ENCODE assay signal across 39 cellular contexts in genomic region chr6:115190534-115190933, GRCh38.
"Had no signal": no experiment of that assay in that cellular context is flagged by ENCODE, and none has a peak within 500 bp of the region (broad histone marks: within the 10 kb centered on the region; RNA-seq: fewer than 3 reads in every experiment).

No MANE protein-coding gene starts in this region.

- H3K27me3 Mint-ChIP-seq: activated naive CD4-positive, alpha-beta T cell treated with anti-CD3 and anti-CD28 coated beads, Interleukin-2, amount 10 ng/mL, durations not matched to agents 7 days and 5 days; activated naive CD4-positive, alpha-beta T cell treated with anti-CD3 and anti-CD28 coated beads, Interleukin-2, amount 50 U/mL, for 24 hours; activated naive CD8-positive, alpha-beta T cell; activated naive CD8-positive, alpha-beta T cell treated with anti-CD3 and anti-CD28 coated beads for 36 hours; activated naive CD8-positive, alpha-beta T cell treated with anti-CD3 and anti-CD28 coated beads, Interleukin-2, amount 10 ng/mL, durations not matched to agents 7 days and 5 days; activated naive CD8-positive, alpha-beta T cell treated with anti-CD3 and anti-CD28 coated beads, Interleukin-2, amount 50 U/mL, for 24 hours; activated T-cell treated with anti-CD3 and anti-CD28 coated beads, Interleukin-2, amount 50 U/mL, for 24 hours; activated T-helper 17 cell treated with anti-CD3 and anti-CD28 coated beads, Interleukin-2, amount 50 U/mL, for 72 hours; central memory CD8-positive, alpha-beta T cell had no signal

- ATAC-seq: activated naive CD4-positive, alpha-beta T cell treated with anti-CD3 and anti-CD28 coated beads, Interleukin-2, amount 50 U/mL, for 72 hours; activated naive CD8-positive, alpha-beta T cell treated with anti-CD3 and anti-CD28 coated beads, Interleukin-2, amount 50 U/mL, for 24 hours; activated T-cell treated with anti-CD3 and anti-CD28 coated beads, Interleukin-2, amount 50 U/mL, for 4 hours; activated T-cell treated with anti-CD3 and anti-CD28 coated beads, Interleukin-2, amount 50 U/mL, for 72 hours; activated T-helper 17 cell treated with anti-CD3 and anti-CD28 coated beads, Interleukin-2, amount 50 U/mL, for 72 hours; body of pancreas had no signal

- DNase-seq: activated effector memory CD4-positive, alpha-beta T cell treated with anti-CD3 and anti-CD28 coated beads, Interleukin-2, amount 50 U/mL, for 16 hours; activated effector memory CD4-positive, alpha-beta T cell treated with Interleukin-2 at 50 U/mL for 16 hours; activated gamma-delta T cell; activated gamma-delta T cell treated with Interleukin-2 at 50 U/mL for 16 hours; activated naive CD4-positive, alpha-beta T cell; activated naive CD4-positive, alpha-beta T cell treated with anti-CD3 and anti-CD28 coated beads for 36 hours; activated naive CD4-positive, alpha-beta T cell treated with anti-CD3 and anti-CD28 coated beads, Interleukin-2, amount 10 ng/mL, durations not matched to agents 7 days and 5 days; activated naive CD4-positive, alpha-beta T cell treated with anti-CD3 and anti-CD28 coated beads, Interleukin-2, amount 50 U/mL, for 16 hours; activated naive CD4-positive, alpha-beta T cell treated with Interleukin-2 at 50 U/mL for 16 hours; activated naive CD8-positive, alpha-beta T cell treated with anti-CD3 and anti-CD28 coated beads for 36 hours; activated naive CD8-positive, alpha-beta T cell treated with anti-CD3 and anti-CD28 coated beads, Interleukin-2, amount 10 ng/mL, durations not matched to agents 7 days and 5 days; activated naive CD8-positive, alpha-beta T cell treated with anti-CD3 and anti-CD28 coated beads, Interleukin-2, amount 50 U/mL, for 24 hours; activated T-cell treated with anti-CD3 and anti-CD28 coated beads, Interleukin-2, amount 50 U/mL, for 1 hour; activated T-cell treated with anti-CD3 and anti-CD28 coated beads, Interleukin-2, amount 50 U/mL, for 24 hours; activated T-cell treated with anti-CD3 and anti-CD28 coated beads, Interleukin-2, amount 50 U/mL, for 4 hours; activated T-cell treated with anti-CD3 and anti-CD28 coated beads, Interleukin-2, amount 50 U/mL, for 48 hours; activated T-cell treated with anti-CD3 and anti-CD28 coated beads, Interleukin-2, amount 50 U/mL, for 72 hours; adrenal gland; amygdala; anterior cingulate cortex; aorta; body of pancreas; brain microvascular endothelial cell; caudate nucleus; central memory CD4-positive, alpha-beta T cell; cerebellar nuclear complex had no signal

- H3K27me3 ChIP-seq: adrenal gland, ascending aorta, body of pancreas, brain microvascular endothelial cell, breast epithelium, cardiac muscle cell had no signal

- H3K4me1 ChIP-seq: adrenal gland, ascending aorta, body of pancreas, breast epithelium had no signal

- H3K27ac Mint-ChIP-seq: activated naive CD4-positive, alpha-beta T cell treated with anti-CD3 and anti-CD28 coated beads for 36 hours; activated naive CD4-positive, alpha-beta T cell treated with anti-CD3 and anti-CD28 coated beads, Interleukin-2, amount 10 ng/mL, durations not matched to agents 7 days and 5 days; activated naive CD4-positive, alpha-beta T cell treated with anti-CD3 and anti-CD28 coated beads, Interleukin-2, amount 50 U/mL, for 24 hours; activated naive CD4-positive, alpha-beta T cell treated with anti-CD3 and anti-CD28 coated beads, Interleukin-2, amount 50 U/mL, for 72 hours; activated naive CD8-positive, alpha-beta T cell; activated naive CD8-positive, alpha-beta T cell treated with anti-CD3 and anti-CD28 coated beads for 36 hours; activated naive CD8-positive, alpha-beta T cell treated with anti-CD3 and anti-CD28 coated beads, Interleukin-2, amount 10 ng/mL, durations not matched to agents 7 days and 5 days; activated naive CD8-positive, alpha-beta T cell treated with anti-CD3 and anti-CD28 coated beads, Interleukin-2, amount 50 U/mL, for 24 hours; activated T-cell treated with anti-CD3 and anti-CD28 coated beads, Interleukin-2, amount 50 U/mL, for 24 hours; activated T-cell treated with anti-CD3 and anti-CD28 coated beads, Interleukin-2, amount 50 U/mL, for 72 hours; activated T-helper 1 cell treated with anti-CD3 and anti-CD28 coated beads, Interleukin-12 subunit alpha, Interleukin-12 subunit beta, Interleukin-2, Interleukin-4 antibody, amounts not matched to agents 30 ng/mL and 10 ng/mL and 1 ng/mL, durations not matched to agents 14 hours and 24 hours and 36 hours; activated T-helper 17 cell treated with anti-CD3 and anti-CD28 coated beads, Interleukin-2, amount 50 U/mL, for 72 hours; activated T-helper 2 cell treated with anti-CD3 and anti-CD28 coated beads, Interferon-gamma antibody, Interleukin-2, Interleukin-4, amounts not matched to agents 10 μg/mL and 5 μg/mL and 100 μg/mL, durations not matched to agents 14 hours and 24 hours and 36 hours; brain had no signal

- H3K27ac ChIP-seq: adrenal gland, ascending aorta, body of pancreas, brain microvascular endothelial cell, breast epithelium, cardiac muscle cell had no signal

- H3K36me3 ChIP-seq: adrenal gland, ascending aorta, brain microvascular endothelial cell, breast epithelium, cardiac muscle cell had no signal

- H3K9me3 ChIP-seq: adrenal gland, ascending aorta, body of pancreas, breast epithelium had no signal

- H3K4me3 Mint-ChIP-seq: activated naive CD4-positive, alpha-beta T cell treated with anti-CD3 and anti-CD28 coated beads for 36 hours; activated naive CD4-positive, alpha-beta T cell treated with anti-CD3 and anti-CD28 coated beads, Interleukin-2, amount 10 ng/mL, durations not matched to agents 7 days and 5 days; activated naive CD4-positive, alpha-beta T cell treated with anti-CD3 and anti-CD28 coated beads, Interleukin-2, amount 50 U/mL, for 24 hours; activated naive CD8-positive, alpha-beta T cell; activated naive CD8-positive, alpha-beta T cell treated with anti-CD3 and anti-CD28 coated beads for 36 hours; activated naive CD8-positive, alpha-beta T cell treated with anti-CD3 and anti-CD28 coated beads, Interleukin-2, amount 10 ng/mL, durations not matched to agents 7 days and 5 days; activated naive CD8-positive, alpha-beta T cell treated with anti-CD3 and anti-CD28 coated beads, Interleukin-2, amount 50 U/mL, for 24 hours; activated T-cell treated with anti-CD3 and anti-CD28 coated beads, Interleukin-2, amount 50 U/mL, for 24 hours; activated T-cell treated with anti-CD3 and anti-CD28 coated beads, Interleukin-2, amount 50 U/mL, for 4 hours; activated T-cell treated with anti-CD3 and anti-CD28 coated beads, Interleukin-2, amount 50 U/mL, for 72 hours; activated T-helper 1 cell treated with anti-CD3 and anti-CD28 coated beads, Interleukin-12 subunit alpha, Interleukin-12 subunit beta, Interleukin-2, Interleukin-4 antibody, amounts not matched to agents 30 ng/mL and 10 ng/mL and 1 ng/mL, durations not matched to agents 14 hours and 24 hours and 36 hours; activated T-helper 17 cell treated with anti-CD3 and anti-CD28 coated beads, Interleukin-2, amount 50 U/mL, for 72 hours; brain; central memory CD8-positive, alpha-beta T cell had no signal

- FAIRE-seq: astrocyte, bronchial epithelial cell had no signal

- H3K4me1 Mint-ChIP-seq: activated naive CD4-positive, alpha-beta T cell treated with anti-CD3 and anti-CD28 coated beads, Interleukin-2, amount 10 ng/mL, durations not matched to agents 7 days and 5 days; activated naive CD4-positive, alpha-beta T cell treated with anti-CD3 and anti-CD28 coated beads, Interleukin-2, amount 50 U/mL, for 24 hours; activated naive CD8-positive, alpha-beta T cell treated with anti-CD3 and anti-CD28 coated beads for 36 hours; activated naive CD8-positive, alpha-beta T cell treated with anti-CD3 and anti-CD28 coated beads, Interleukin-2, amount 10 ng/mL, durations not matched to agents 7 days and 5 days; activated naive CD8-positive, alpha-beta T cell treated with anti-CD3 and anti-CD28 coated beads, Interleukin-2, amount 50 U/mL, for 24 hours; activated T-helper 17 cell treated with anti-CD3 and anti-CD28 coated beads, Interleukin-2, amount 50 U/mL, for 72 hours; brain; central memory CD8-positive, alpha-beta T cell had no signal

- H3K36me3 Mint-ChIP-seq: activated naive CD4-positive, alpha-beta T cell treated with anti-CD3 and anti-CD28 coated beads, Interleukin-2, amount 10 ng/mL, durations not matched to agents 7 days and 5 days; activated naive CD4-positive, alpha-beta T cell treated with anti-CD3 and anti-CD28 coated beads, Interleukin-2, amount 50 U/mL, for 24 hours; activated naive CD4-positive, alpha-beta T cell treated with anti-CD3 and anti-CD28 coated beads, Interleukin-2, amount 50 U/mL, for 72 hours; activated naive CD8-positive, alpha-beta T cell; activated naive CD8-positive, alpha-beta T cell treated with anti-CD3 and anti-CD28 coated beads for 36 hours; activated naive CD8-positive, alpha-beta T cell treated with anti-CD3 and anti-CD28 coated beads, Interleukin-2, amount 10 ng/mL, durations not matched to agents 7 days and 5 days; brain had no signal

- H3K4me3 ChIP-seq: adrenal gland, ascending aorta, body of pancreas, breast epithelium, cardiac muscle cell had no signal

- H3K9me3 Mint-ChIP-seq: activated T-helper 1 cell treated with anti-CD3 and anti-CD28 coated beads, Interleukin-12 subunit alpha, Interleukin-12 subunit beta, Interleukin-2, Interleukin-4 antibody, amounts not matched to agents 30 ng/mL and 10 ng/mL and 1 ng/mL, durations not matched to agents 14 hours and 24 hours and 36 hours; brain had no signal
